Comparison of ENCODE assay signal across 8 cellular contexts in genomic region chr22:40463017-40463631, GRCh38.
DNase-seq lines count a peak whose midpoint lies in the region; ATAC-seq and TF ChIP-seq lines count a peak whose summit lies in the region.

No MANE protein-coding gene starts in this region.

- in situ Hi-C loops in transverse colon (cut with MboI; ENCODE audit: low pct_ligation_motif_present in 1 of 4, low pct_unique_long_range_greater_than_20kb in 1 of 4, low sequenced_read_pairs in 3 of 4): no loop called here

- DNase-seq in activated CD8-positive, alpha-beta memory T cell treated with anti-CD3 and anti-CD28 coated beads for 24 hours: peak; percentile 67
- DNase-seq in lower lobe of right lung: no peak
- DNase-seq in transverse colon: peak; percentile 27
- no peak for DNase-seq in hippocampal formation (lab: John Stamatoyannopoulos, UW)
- no peak for DNase-seq in NCI-H2029 treated with DMSO at 0.1 percent for 48 hours (lab: John Stamatoyannopoulos, UW)

- H3K4me3 ChIP-seq in GM08714 (ENCODE audit: low read length) (peak overlapping the region; percentile 81), lower lobe of right lung (peak overlapping the region; percentile 49), transverse colon (peak overlapping the region in 2 of 4 donors; percentile 1 to 29)

- TF ChIP-seq POLR2A in transverse colon (IDR thresholded peaks at IDR 0.05): peak; percentile 44

- H3K27ac ChIP-seq in lower lobe of right lung (peak overlapping the region; percentile 70), transverse colon (peak overlapping the region; percentile 38 to 67 (median 62))

- H3K27me3 ChIP-seq in lower lobe of right lung (ENCODE audit: low read depth) (no peaks in the 10 kb centered on the region), transverse colon (no peaks in the 10 kb centered on the region)

- H3K4me1 ChIP-seq in lower lobe of right lung (peaks cover 17% of the 10 kb centered on the region), transverse colon (peaks cover 0 to 6% (median 0%) of the 10 kb centered on the region in 4 donors)

- TF ChIP-seq CTCF in lower lobe of right lung (IDR thresholded peaks at IDR 0.05): no peak
- TF ChIP-seq CTCF in transverse colon (IDR thresholded peaks at IDR 0.05): no peak

- H3K36me3 ChIP-seq in lower lobe of right lung: peaks cover 18% of the 10 kb centered on the region
- H3K36me3 ChIP-seq in transverse colon: no peaks in the 10 kb centered on the region

- TF ChIP-seq EP300 in transverse colon (IDR thresholded peaks at IDR 0.05; ENCODE audit: low read depth): no peak

- WGBS in transverse colon (ENCODE audit: low coverage in 1 of 2), 2 donors: 66 to 72% methylated on average over 3 to 13 of the region's 13 CpGs

- H3K9me3 ChIP-seq in lower lobe of right lung (no peaks in the 10 kb centered on the region), transverse colon (no peaks in the 10 kb centered on the region)

- intact Hi-C loops in lower lobe of right lung (cut with DNase I) (no loop called here), transverse colon (cut with DNase I; ENCODE audit: low total_unique reads) (no loop called here)

- ATAC-seq in HG03460 (IDR thresholded peaks at IDR 0.05; ENCODE audit: unreplicated experiment) (peak; percentile 61), lower lobe of right lung (peak; percentile 87 to 88), HG03439 (IDR thresholded peaks at IDR 0.05; ENCODE audit: unreplicated experiment) (no peak)

Comparison
In these comparisons a context has a peak if more than half of its experiments do, and no peak if none do; other contexts are left out.
1. DNase-seq: peak in activated CD8-positive, alpha-beta memory T cell treated with anti-CD3 and anti-CD28 coated beads for 24 hours (single experiment) and transverse colon (single experiment); none in lower lobe of right lung (single experiment), hippocampal formation (0 of 2) and NCI-H2029 treated with DMSO at 0.1 percent for 48 hours (single experiment).